ENCODE assay signal across 13 cellular contexts in the genomic region with DNA sequence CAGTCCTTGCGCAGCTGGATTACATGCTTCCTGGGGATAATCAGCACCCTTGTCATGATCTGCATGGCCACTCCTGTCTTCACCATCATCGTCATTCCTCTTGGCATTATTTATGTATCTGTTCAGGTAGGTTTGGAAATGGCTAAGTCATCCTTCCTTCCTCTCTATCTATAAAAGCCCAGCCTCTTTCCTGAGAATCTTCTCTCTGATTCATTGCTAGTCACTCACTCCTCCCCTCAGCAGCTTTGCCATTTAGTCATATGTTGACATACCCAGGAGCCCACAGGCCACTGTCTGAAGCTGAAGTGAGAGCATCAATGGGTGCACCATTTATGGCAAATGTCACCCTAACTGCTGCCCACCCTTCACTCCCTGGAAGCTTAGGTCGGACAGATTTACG. TPM values are rescaled to one million over a fixed set of nuclear protein-coding genes. Genes with fewer than 3 reads are reported as not detected.
DNase-seq lines count a peak whose midpoint lies in the region; ATAC-seq, FAIRE-seq and TF ChIP-seq lines count a peak whose summit lies in the region.
"Had no signal": no experiment of that assay in that cellular context is flagged by ENCODE, and none has a peak within 500 bp of the region (broad histone marks: within the 10 kb centered on the region; RNA-seq: fewer than 3 reads in every experiment).

No MANE protein-coding gene starts in this region.

- H3K9me3 ChIP-seq in vagina, result no peaks in the 10 kb centered on the region
- H3K9me3 ChIP-seq: stomach had no signal

- H3K4me3 Mint-ChIP-seq in activated CD8-positive, alpha-beta T cell treated with anti-CD3 and anti-CD28 coated beads for 36 hours, result no peak overlapping the region
- no peak overlapping the region for H3K4me3 Mint-ChIP-seq in activated CD8-positive, alpha-beta T cell treated with anti-CD3 and anti-CD28 coated beads, Interleukin-2, amount 10 ng/mL, durations not matched to agents 7 days and 5 days

- ATAC-seq in activated CD8-positive, alpha-beta T cell treated with anti-CD3 and anti-CD28 coated beads for 36 hours, result peak; percentile 49
- ATAC-seq in activated CD8-positive, alpha-beta T cell treated with anti-CD3 and anti-CD28 coated beads, Interleukin-2, amount 10 ng/mL, durations not matched to agents 7 days and 5 days, result no peak
- ATAC-seq in GM18873 (IDR thresholded peaks at IDR 0.05; ENCODE audit: low FRiP score, unreplicated experiment), result no peak

- CTCF ChIA-PET in activated CD8-positive, alpha-beta T cell treated with anti-CD3 and anti-CD28 coated beads for 36 hours (lab: Charles Lee), result interaction anchor here (4.0 kb wide), 1 partner anchor 12 kb away, joined by 23 read pairs; no protein-coding TSS in a partner anchor
- CTCF ChIA-PET in activated CD8-positive, alpha-beta T cell treated with anti-CD3 and anti-CD28 coated beads, Interleukin-2, amount 10 ng/mL, durations not matched to agents 7 days and 5 days (lab: Charles Lee), result interaction anchor here (1.8 kb wide), 1 partner anchor 11 kb away, joined by 6 read pairs; no protein-coding TSS in a partner anchor

- FAIRE-seq in bronchial epithelial cell (lab: Jason Lieb, UNC), result peak; percentile 98
- FAIRE-seq: kidney had no signal

- H3K27me3 ChIP-seq in bronchial epithelial cell (ENCODE audit: control insufficient read depth, insufficient read depth, low read length), result no peaks in the 10 kb centered on the region
- no peaks in the 10 kb centered on the region for H3K27me3 ChIP-seq in vagina
- H3K27me3 ChIP-seq: stomach had no signal

- intact Hi-C loops in activated CD8-positive, alpha-beta T cell treated with anti-CD3 and anti-CD28 coated beads for 36 hours (cut with micrococcal nuclease), result no loop called here
- intact Hi-C loops in vagina (cut with DNase I), result no loop called here

- TF ChIP-seq CTCF in activated CD8-positive, alpha-beta T cell treated with anti-CD3 and anti-CD28 coated beads for 36 hours (IDR thresholded peaks at IDR 0.05), result no peak
- no peak for TF ChIP-seq CTCF in bronchial epithelial cell (IDR thresholded peaks at IDR 0.05; ENCODE audit: insufficient read depth, low read length, severe bottlenecking)
- no peak for TF ChIP-seq CTCF in vagina (IDR thresholded peaks at IDR 0.05)

- H3K36me3 ChIP-seq in bronchial epithelial cell (ENCODE audit: control insufficient read depth, insufficient read depth, low read length), result no peaks in the 10 kb centered on the region
- H3K36me3 ChIP-seq in vagina, result no peaks in the 10 kb centered on the region

- no peaks in the 10 kb centered on the region for H3K4me1 ChIP-seq in vagina
- H3K4me1 ChIP-seq: stomach had no signal

- POLR2A ChIA-PET in activated CD8-positive, alpha-beta T cell treated with anti-CD3 and anti-CD28 coated beads for 36 hours (lab: Charles Lee), result no interaction called here
- POLR2A ChIA-PET in activated CD8-positive, alpha-beta T cell treated with anti-CD3 and anti-CD28 coated beads, Interleukin-2, amount 10 ng/mL, durations not matched to agents 7 days and 5 days (lab: Charles Lee), result no interaction called here

- no peaks in the 10 kb centered on the region for H3K4me1 Mint-ChIP-seq in activated CD8-positive, alpha-beta T cell treated with anti-CD3 and anti-CD28 coated beads for 36 hours (ENCODE audit: low read depth)
- H3K4me1 Mint-ChIP-seq in activated CD8-positive, alpha-beta T cell treated with anti-CD3 and anti-CD28 coated beads, Interleukin-2, amount 10 ng/mL, durations not matched to agents 7 days and 5 days (ENCODE audit: low read depth), result no peaks in the 10 kb centered on the region

- no peaks in the 10 kb centered on the region for H3K9me3 Mint-ChIP-seq in activated CD8-positive, alpha-beta T cell treated with anti-CD3 and anti-CD28 coated beads for 36 hours
- H3K9me3 Mint-ChIP-seq in activated CD8-positive, alpha-beta T cell treated with anti-CD3 and anti-CD28 coated beads, Interleukin-2, amount 10 ng/mL, durations not matched to agents 7 days and 5 days (ENCODE audit: insufficient read depth), result no peaks in the 10 kb centered on the region

- TF ChIP-seq POLR2A in vagina (IDR thresholded peaks at IDR 0.05), result no peak

- peaks cover 2% of the 10 kb centered on the region for H3K36me3 Mint-ChIP-seq in activated CD8-positive, alpha-beta T cell treated with anti-CD3 and anti-CD28 coated beads for 36 hours (ENCODE audit: low read depth)
- H3K36me3 Mint-ChIP-seq in activated CD8-positive, alpha-beta T cell treated with anti-CD3 and anti-CD28 coated beads, Interleukin-2, amount 10 ng/mL, durations not matched to agents 7 days and 5 days (ENCODE audit: low read depth), result no peaks in the 10 kb centered on the region

- H3K27ac Mint-ChIP-seq in activated CD8-positive, alpha-beta T cell treated with anti-CD3 and anti-CD28 coated beads for 36 hours, result no peak overlapping the region
- H3K27ac Mint-ChIP-seq in activated CD8-positive, alpha-beta T cell treated with anti-CD3 and anti-CD28 coated beads, Interleukin-2, amount 10 ng/mL, durations not matched to agents 7 days and 5 days, result no peak overlapping the region

- H3K27ac ChIP-seq in vagina, result no peak overlapping the region
- H3K27ac ChIP-seq: stomach had no signal

- H3K27me3 Mint-ChIP-seq in activated CD8-positive, alpha-beta T cell treated with anti-CD3 and anti-CD28 coated beads for 36 hours, result no peaks in the 10 kb centered on the region
- no peaks in the 10 kb centered on the region for H3K27me3 Mint-ChIP-seq in activated CD8-positive, alpha-beta T cell treated with anti-CD3 and anti-CD28 coated beads, Interleukin-2, amount 10 ng/mL, durations not matched to agents 7 days and 5 days (ENCODE audit: low read depth)

- DNase-seq in activated CD8-positive, alpha-beta T cell treated with anti-CD3 and anti-CD28 coated beads for 36 hours, result peak; percentile 12
- DNase-seq in activated CD8-positive, alpha-beta T cell treated with anti-CD3 and anti-CD28 coated beads, Interleukin-2, amount 10 ng/mL, durations not matched to agents 7 days and 5 days, result no peak
- DNase-seq in M059J (ENCODE audit: low read depth) (peak; percentile 83), bronchial epithelial cell (ENCODE audit: low read depth) (peak; percentile 98), non-pigmented ciliary epithelial cell (ENCODE audit: low read depth) (peak; percentile 69), vagina (ENCODE audit: extremely low spot score in 2 of 2) (no peak), NCI-H1048 (lab: John Stamatoyannopoulos, UW) (no peak)
- DNase-seq: activated CD4-positive, alpha-beta T cell treated with anti-CD3 and anti-CD28 coated beads, Interleukin-2, amount 50 U/mL, for 4 hours; C1 segment of cervical spinal cord; kidney; NCI-H2171 treated with DMSO at 0.1 percent for 48 hours; stomach had no signal

- no peak overlapping the region for H3K4me3 ChIP-seq in bronchial epithelial cell (ENCODE audit: low read depth, low read length)
- H3K4me3 ChIP-seq in vagina, result no peak overlapping the region
- H3K4me3 ChIP-seq: stomach had no signal

RNA-seq across cellular contexts. Expression of a gene that starts 52.0 kb away (rescaled TPM):
- 1 to 10 TPM in 1 of 2 experiments, under 1 TPM in 1; 0.87 to 1.0 TPM for total RNA-seq in activated CD8-positive, alpha-beta T cell treated with anti-CD3 and anti-CD28 coated beads for 36 hours
- under 1 TPM; 0.76 to 0.97 TPM for total RNA-seq in activated CD8-positive, alpha-beta T cell treated with anti-CD3 and anti-CD28 coated beads, Interleukin-2, amount 10 ng/mL, durations not matched to agents 7 days and 5 days
- total RNA-seq in M059J (2014; rRNA removed; shearing (Covaris generic)), result 0.52 and 6.1 TPM in 2 replicates
- total RNA-seq in bronchial epithelial cell (0.53 and 1.0 TPM in 2 replicates), vagina (1.7 TPM)

Comparison
In these comparisons a context has a peak if more than half of its experiments do, and no peak if none do; other contexts are left out.
1. DNase-seq: peak in activated CD8-positive, alpha-beta T cell treated with anti-CD3 and anti-CD28 coated beads for 36 hours (single experiment), M059J (single experiment), bronchial epithelial cell (single experiment) and non-pigmented ciliary epithelial cell (single experiment); none in activated CD8-positive, alpha-beta T cell treated with anti-CD3 and anti-CD28 coated beads, Interleukin-2, amount 10 ng/mL, durations not matched to agents 7 days and 5 days (single experiment), vagina (0 of 2) and NCI-H1048 (single experiment).